In the genomic region with DNA sequence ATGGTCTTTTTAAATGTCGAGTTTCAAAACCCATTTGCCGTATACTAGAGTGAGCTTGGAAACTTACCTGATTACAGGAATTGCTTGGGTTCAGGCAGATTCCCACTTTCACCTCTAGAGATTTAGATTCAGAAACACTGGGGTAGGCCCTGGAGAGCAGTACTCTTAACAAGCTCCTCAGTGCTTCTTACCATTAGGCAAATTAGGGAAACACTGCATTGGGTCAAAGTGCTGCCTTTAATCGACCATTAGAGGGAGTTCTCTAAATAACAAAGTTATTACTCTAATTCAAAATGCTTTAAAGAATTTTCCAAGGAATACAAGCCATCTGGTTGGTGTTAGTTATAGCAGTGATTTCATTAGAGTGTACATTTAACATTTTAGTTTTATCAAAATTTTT, we compare ENCODE assay signal across 12 cellular contexts.
DNase-seq lines count a peak whose midpoint lies in the region; ATAC-seq, FAIRE-seq and TF ChIP-seq lines count a peak whose summit lies in the region.
"Had no signal": no experiment of that assay in that cellular context is flagged by ENCODE, and none has a peak within 500 bp of the region (broad histone marks: within the 10 kb centered on the region; RNA-seq: fewer than 3 reads in every experiment).

No MANE protein-coding gene starts in this region.

- no peaks in the 10 kb centered on the region for H3K9me3 ChIP-seq in esophagus squamous epithelium
- H3K9me3 ChIP-seq: sigmoid colon had no signal

- H3K4me3 Mint-ChIP-seq in endothelial cell (ENCODE audit: unreplicated experiment) (no peak overlapping the region), neural crest cell (no peak overlapping the region)
- H3K4me3 Mint-ChIP-seq: activated naive CD8-positive, alpha-beta T cell treated with anti-CD3 and anti-CD28 coated beads for 36 hours; stimulated activated naive CD8-positive, alpha-beta T cell treated with anti-CD3 and anti-CD28 coated beads, Interleukin-15, Interleukin-2, amounts not matched to agents 100 ng/mL and 50 ng/mL, for 24 hours had no signal

- no peaks in the 10 kb centered on the region for H3K27me3 ChIP-seq in esophagus squamous epithelium
- H3K27me3 ChIP-seq: sigmoid colon had no signal

- no peak overlapping the region for H3K4me3 ChIP-seq in esophagus squamous epithelium
- H3K4me3 ChIP-seq: sigmoid colon had no signal

- no peak overlapping the region for H3K27ac Mint-ChIP-seq in endothelial cell (ENCODE audit: unreplicated experiment)
- no peak overlapping the region for H3K27ac Mint-ChIP-seq in neural crest cell (ENCODE audit: unreplicated experiment)
- H3K27ac Mint-ChIP-seq: activated naive CD8-positive, alpha-beta T cell treated with anti-CD3 and anti-CD28 coated beads for 36 hours; stimulated activated naive CD8-positive, alpha-beta T cell treated with anti-CD3 and anti-CD28 coated beads, Interleukin-15, Interleukin-2, amounts not matched to agents 100 ng/mL and 50 ng/mL, for 24 hours had no signal

- no peak for DNase-seq in D721Med (ENCODE audit: insufficient read length, low spot score)
- peak; percentile 8 for DNase-seq in NCI-H526 treated with DMSO at 0.1 percent for 48 hours (lab: John Stamatoyannopoulos, UW)
- no peak for DNase-seq in endothelial cell (ENCODE audit: low spot score)
- no peak for DNase-seq in neural crest cell (ENCODE audit: low read depth, low spot score)
- DNase-seq in esophagus squamous epithelium (lab: John Stamatoyannopoulos, UW) = no peak
- DNase-seq in MV-4-11 (lab: John Stamatoyannopoulos, UW) = no peak
- DNase-seq: activated naive CD8-positive, alpha-beta T cell treated with anti-CD3 and anti-CD28 coated beads for 36 hours; NCI-H510A; sigmoid colon had no signal

- intact Hi-C loops in esophagus squamous epithelium (cut with DNase I) = no loop called here

- H3K27me3 Mint-ChIP-seq in endothelial cell (ENCODE audit: unreplicated experiment) = no peaks in the 10 kb centered on the region
- H3K27me3 Mint-ChIP-seq in neural crest cell (ENCODE audit: low read depth) = no peaks in the 10 kb centered on the region
- H3K27me3 Mint-ChIP-seq: activated naive CD8-positive, alpha-beta T cell treated with anti-CD3 and anti-CD28 coated beads for 36 hours; stimulated activated naive CD8-positive, alpha-beta T cell treated with anti-CD3 and anti-CD28 coated beads, Interleukin-15, Interleukin-2, amounts not matched to agents 100 ng/mL and 50 ng/mL, for 24 hours had no signal

- no peaks in the 10 kb centered on the region for H3K4me1 ChIP-seq in esophagus squamous epithelium

- no peaks in the 10 kb centered on the region for H3K36me3 ChIP-seq in esophagus squamous epithelium
- H3K36me3 ChIP-seq: sigmoid colon had no signal

- H3K27ac ChIP-seq in esophagus squamous epithelium = no peak overlapping the region
- H3K27ac ChIP-seq: sigmoid colon had no signal

- ATAC-seq in HG03025 (IDR thresholded peaks at IDR 0.05; ENCODE audit: low FRiP score, unreplicated experiment) (no peak), HG02623 (IDR thresholded peaks at IDR 0.05; ENCODE audit: unreplicated experiment) (no peak)

- 59 to 62% methylated on average over 3 of the region's 3 CpGs for WGBS in esophagus squamous epithelium, 2 donors

- TF ChIP-seq CTCF in D721Med (IDR thresholded peaks at IDR 0.05; ENCODE audit: insufficient read depth, missing control alignments) (peak; percentile 30), endothelial cell (IDR thresholded peaks at IDR 0.05; ENCODE audit: unreplicated experiment) (peak; percentile 36), neural crest cell (conservative IDR thresholded peaks at IDR 0.05) (peak; percentile 44), esophagus squamous epithelium (IDR thresholded peaks at IDR 0.05) (peak in 2 of 6 experiments; percentile 7 to 11)

- TF ChIP-seq POLR2A in esophagus squamous epithelium (IDR thresholded peaks at IDR 0.05) = no peak

- H3K4me1 Mint-ChIP-seq in endothelial cell (ENCODE audit: unreplicated experiment) = no peaks in the 10 kb centered on the region
- no peaks in the 10 kb centered on the region for H3K4me1 Mint-ChIP-seq in neural crest cell
- H3K4me1 Mint-ChIP-seq: activated naive CD8-positive, alpha-beta T cell treated with anti-CD3 and anti-CD28 coated beads for 36 hours had no signal

- H3K9me3 Mint-ChIP-seq in endothelial cell (ENCODE audit: unreplicated experiment) (no peaks in the 10 kb centered on the region), neural crest cell (no peaks in the 10 kb centered on the region)
- H3K9me3 Mint-ChIP-seq: activated naive CD8-positive, alpha-beta T cell treated with anti-CD3 and anti-CD28 coated beads for 36 hours had no signal

- no peak for FAIRE-seq in D721Med (lab: Jason Lieb, UNC)

- no peaks in the 10 kb centered on the region for H3K36me3 Mint-ChIP-seq in endothelial cell (ENCODE audit: low read depth, unreplicated experiment)
- H3K36me3 Mint-ChIP-seq in neural crest cell (ENCODE audit: low read depth) = no peaks in the 10 kb centered on the region
- H3K36me3 Mint-ChIP-seq: activated naive CD8-positive, alpha-beta T cell treated with anti-CD3 and anti-CD28 coated beads for 36 hours had no signal
